ENCODE assay signal across 1 cellular context in the genomic region with DNA sequence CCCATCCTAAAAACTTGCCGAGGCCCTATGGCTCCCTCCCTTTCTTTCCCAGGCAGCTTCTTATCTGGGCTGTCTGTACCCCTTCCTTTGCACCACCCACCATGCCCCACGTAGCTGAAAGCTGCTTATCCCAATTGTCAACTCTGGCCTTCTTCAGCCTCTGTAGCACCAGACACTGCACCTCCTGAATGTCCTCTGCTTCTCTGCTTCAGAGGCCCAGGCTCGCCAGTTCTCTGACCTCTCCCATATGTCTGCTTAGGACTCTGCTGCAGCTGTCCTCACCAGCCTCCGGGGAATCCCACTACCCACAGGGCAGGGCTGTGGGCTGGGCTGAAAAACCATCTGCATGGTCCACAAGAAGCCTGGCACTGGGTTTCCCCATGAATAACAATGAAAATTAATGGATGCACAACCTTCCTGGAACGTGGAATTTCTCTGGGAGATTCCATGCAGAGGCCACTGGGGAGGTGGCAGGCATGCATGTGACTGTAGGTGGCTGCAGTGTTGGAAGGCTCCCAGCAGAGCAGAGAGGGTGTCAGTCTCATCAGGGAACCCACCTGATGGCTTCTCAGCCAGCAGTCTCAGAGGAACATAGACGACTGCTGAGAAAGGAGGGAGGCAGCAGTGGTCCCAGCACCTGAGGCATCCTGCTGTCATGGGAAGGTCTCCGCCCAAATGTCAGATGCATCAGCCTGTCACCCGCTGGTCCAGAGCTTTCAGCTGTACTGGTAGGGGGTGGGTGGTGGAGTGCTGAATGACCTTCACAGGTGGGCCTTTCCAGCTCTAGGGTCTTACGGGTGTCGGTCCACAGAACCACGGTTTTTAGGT.
TF ChIP-seq lines count a peak whose summit lies in the region.

No MANE protein-coding gene starts in this region.

TF ChIP-seq in HepG2, 621 proteins besides CTCF, POLR2A, EP300 and RAD21 (continued from another document):
- TF ChIP-seq CREM (IDR thresholded peaks at IDR 0.05) (no peak), CREM (CRISPR knock-in tag; IDR thresholded peaks at IDR 0.05) (no peak), EED (CRISPR knock-in tag; IDR thresholded peaks at IDR 0.05) (no peak), ZNF83 (CRISPR knock-in tag; IDR thresholded peaks at IDR 0.05; ENCODE audit: borderline replicate concordance) (no peak)
- TF ChIP-seq, protein P1, sequence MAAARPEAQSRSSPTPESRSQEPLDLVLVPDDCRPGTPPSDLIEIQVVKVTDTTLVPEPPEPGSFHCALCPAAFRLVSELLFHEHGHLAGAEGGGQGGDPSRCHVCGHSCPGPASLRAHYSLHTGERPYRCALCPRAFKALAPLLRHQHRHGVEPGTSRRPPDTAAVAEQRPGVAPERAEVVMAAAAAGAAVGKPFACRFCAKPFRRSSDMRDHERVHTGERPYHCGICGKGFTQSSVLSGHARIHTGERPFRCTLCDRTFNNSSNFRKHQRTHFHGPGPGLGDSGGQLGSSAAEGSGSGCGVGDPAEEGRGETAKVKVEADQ (CRISPR knock-in tag; IDR thresholded peaks at IDR 0.05; ENCODE audit: borderline replicate concordance) = no peak
- TF ChIP-seq, protein P2, sequence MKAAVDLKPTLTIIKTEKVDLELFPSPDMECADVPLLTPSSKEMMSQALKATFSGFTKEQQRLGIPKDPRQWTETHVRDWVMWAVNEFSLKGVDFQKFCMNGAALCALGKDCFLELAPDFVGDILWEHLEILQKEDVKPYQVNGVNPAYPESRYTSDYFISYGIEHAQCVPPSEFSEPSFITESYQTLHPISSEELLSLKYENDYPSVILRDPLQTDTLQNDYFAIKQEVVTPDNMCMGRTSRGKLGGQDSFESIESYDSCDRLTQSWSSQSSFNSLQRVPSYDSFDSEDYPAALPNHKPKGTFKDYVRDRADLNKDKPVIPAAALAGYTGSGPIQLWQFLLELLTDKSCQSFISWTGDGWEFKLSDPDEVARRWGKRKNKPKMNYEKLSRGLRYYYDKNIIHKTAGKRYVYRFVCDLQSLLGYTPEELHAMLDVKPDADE (CRISPR knock-in tag; IDR thresholded peaks at IDR 0.05) = no peak
